1 cellular context compared by ENCODE assay signal in genomic region chr5:88503065-88503394, GRCh38.
TF ChIP-seq lines count a peak whose summit lies in the region.

No MANE protein-coding gene starts in this region.

TF ChIP-seq in GM12878, 131 proteins besides CTCF, POLR2A, EP300 and RAD21:
- TF ChIP-seq PBX3 (IDR thresholded peaks at IDR 0.05; ENCODE audit: insufficient replicate concordance, low read depth, low read length): no peak
- no peak for TF ChIP-seq ZBTB33 (IDR thresholded peaks at IDR 0.05)
- no peak for TF ChIP-seq RUNX3 (IDR thresholded peaks at IDR 0.05; ENCODE audit: low read length)
- TF ChIP-seq STAT3 (IDR thresholded peaks at IDR 0.05; ENCODE audit: low read depth, low read length): no peak
- no peak for TF ChIP-seq GATAD2B (conservative IDR thresholded peaks at IDR 0.05; ENCODE audit: low read depth)
TF ChIP-seq in GM12878: peak in this region for 0.
